Comparison of ENCODE assay signal across 8 cellular contexts in the genomic region with DNA sequence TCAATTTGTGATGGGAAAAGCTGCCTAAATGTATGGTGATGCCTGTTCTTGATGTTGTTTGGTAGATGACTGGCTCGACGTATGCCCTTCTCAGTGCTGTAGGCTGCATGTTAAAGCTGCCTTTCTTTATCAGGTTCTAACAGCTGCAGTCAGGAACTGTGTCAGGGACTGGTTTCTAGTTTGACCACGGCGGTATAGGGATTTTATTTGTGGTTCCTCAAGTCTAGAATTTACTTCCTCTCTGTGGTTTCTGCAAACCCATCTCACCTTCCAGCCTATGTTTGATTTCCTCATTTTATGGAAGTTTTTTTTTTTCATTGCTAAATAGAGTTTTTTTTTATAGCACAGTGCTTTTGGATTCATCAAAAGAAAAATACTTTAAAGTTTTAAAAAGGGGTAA. TPM values are rescaled to one million over a fixed set of nuclear protein-coding genes. Genes with fewer than 3 reads are reported as not detected.
DNase-seq lines count a peak whose midpoint lies in the region; ATAC-seq and TF ChIP-seq lines count a peak whose summit lies in the region.

No MANE protein-coding gene starts in this region.

- DNase-seq in HT1080 (ENCODE audit: low read depth) (peak; percentile 70), DMS153 (lab: John Stamatoyannopoulos, UW) (no peak), glutamatergic neuron (no peak), NCI-H82 treated with DMSO at 0.1 percent for 48 hours (lab: John Stamatoyannopoulos, UW; ENCODE audit: unreplicated experiment) (no peak)

- ATAC-seq in GM18505 (IDR thresholded peaks at IDR 0.05; ENCODE audit: unreplicated experiment) (peak; percentile 71), GM21576 (IDR thresholded peaks at IDR 0.05; ENCODE audit: unreplicated experiment) (peak; percentile 80)
- peak; percentile 68 for ATAC-seq in activated T-helper 17 cell treated with anti-CD3 and anti-CD28 coated beads, Interleukin-2, amount 50 U/mL, for 72 hours (replicated peaks)

- TF ChIP-seq CTCF in nephron (IDR thresholded peaks at IDR 0.05; ENCODE audit: unreplicated experiment in 3 of 3), result no peak
- no peak for TF ChIP-seq CTCF in glutamatergic neuron (IDR thresholded peaks at IDR 0.05; ENCODE audit: partially characterized antibody, unreplicated experiment)

- TF ChIP-seq POLR2A in GM18505 (IDR thresholded peaks at IDR 0.05; ENCODE audit: borderline replicate concordance, extremely low read depth, insufficient read depth, insufficient read length), result no peak

- peak overlapping the region; percentile 26 for H3K27ac Mint-ChIP-seq in activated T-helper 17 cell treated with anti-CD3 and anti-CD28 coated beads, Interleukin-2, amount 50 U/mL, for 72 hours
- H3K27ac Mint-ChIP-seq in nephron, result peak overlapping the region; percentile 13 to 48 (median 16)
- H3K27ac Mint-ChIP-seq in glutamatergic neuron (ENCODE audit: unreplicated experiment), result no peak overlapping the region

- H3K27me3 Mint-ChIP-seq in activated T-helper 17 cell treated with anti-CD3 and anti-CD28 coated beads, Interleukin-2, amount 50 U/mL, for 72 hours, result no peaks in the 10 kb centered on the region
- H3K27me3 Mint-ChIP-seq in nephron (ENCODE audit: low read depth), result no peaks in the 10 kb centered on the region
- H3K27me3 Mint-ChIP-seq in glutamatergic neuron (ENCODE audit: unreplicated experiment), result no peaks in the 10 kb centered on the region

- H3K36me3 Mint-ChIP-seq in activated T-helper 17 cell treated with anti-CD3 and anti-CD28 coated beads, Interleukin-2, amount 50 U/mL, for 72 hours (ENCODE audit: low read depth), result peaks cover 14% of the 10 kb centered on the region
- peaks cover 6% of the 10 kb centered on the region for H3K36me3 Mint-ChIP-seq in nephron (ENCODE audit: low read depth)
- no peaks in the 10 kb centered on the region for H3K36me3 Mint-ChIP-seq in glutamatergic neuron (ENCODE audit: unreplicated experiment)

- H3K4me3 Mint-ChIP-seq in activated T-helper 17 cell treated with anti-CD3 and anti-CD28 coated beads, Interleukin-2, amount 50 U/mL, for 72 hours, result peak overlapping the region; percentile 57
- H3K4me3 Mint-ChIP-seq in nephron (no peak overlapping the region), glutamatergic neuron (ENCODE audit: unreplicated experiment) (no peak overlapping the region)

- peaks cover 23% of the 10 kb centered on the region for H3K4me1 Mint-ChIP-seq in activated T-helper 17 cell treated with anti-CD3 and anti-CD28 coated beads, Interleukin-2, amount 50 U/mL, for 72 hours
- H3K4me1 Mint-ChIP-seq in nephron (peaks cover 11% of the 10 kb centered on the region), glutamatergic neuron (ENCODE audit: low read depth, unreplicated experiment) (no peaks in the 10 kb centered on the region)

- no peaks in the 10 kb centered on the region for H3K9me3 Mint-ChIP-seq in activated T-helper 17 cell treated with anti-CD3 and anti-CD28 coated beads, Interleukin-2, amount 50 U/mL, for 72 hours
- H3K9me3 Mint-ChIP-seq in nephron (no peaks in the 10 kb centered on the region), glutamatergic neuron (ENCODE audit: unreplicated experiment) (no peaks in the 10 kb centered on the region)

RNA-seq across cellular contexts. Expression of a gene that starts 26.5 kb away (rescaled TPM):
- 7.1 and 8.0 TPM in 2 replicates for total RNA-seq in HT1080 (2014; rRNA removed; shearing (Covaris generic))
- polyA plus RNA-seq in HT1080 (2015; cell fraction: cytosol; rRNA removed), result 6.1 and 7.6 TPM in 2 replicates
- polyA plus RNA-seq in HT1080 (2015; cell fraction: nucleus; rRNA removed), result 12.3 and 12.7 TPM in 2 replicates
- 10 to 100 TPM in 1 of 2 donors, 1 to 10 TPM in 1; 8.6 to 15.8 TPM for total RNA-seq in activated T-helper 17 cell treated with anti-CD3 and anti-CD28 coated beads, Interleukin-2, amount 50 U/mL, for 72 hours
- 20.6 TPM for total RNA-seq in glutamatergic neuron (ENCODE audit: unreplicated experiment)
